1 cellular context compared by ENCODE assay signal in genomic region chr3:195889843-195890407, GRCh38.
A peak's percentile ranks its signal among the peaks of the same experiment; 100 is the strongest.
TF ChIP-seq lines count a peak whose summit lies in the region.

No MANE protein-coding gene starts in this region.

TF ChIP-seq in H1, 55 proteins besides CTCF, POLR2A, EP300 and RAD21:
- TF ChIP-seq CHD2 (IDR thresholded peaks at IDR 0.05; ENCODE audit: low read length) (no peak), KDM1A (IDR thresholded peaks at IDR 0.05; ENCODE audit: borderline replicate concordance, low read length) (peak; percentile 94; the same call in 1 of the 2 replicates), ASH2L (IDR thresholded peaks at IDR 0.05; ENCODE audit: low read length) (peak; percentile 44)
